Comparison of ENCODE assay signal across 11 cellular contexts in genomic region chr2:20179755-20180594, GRCh38. TPM values are rescaled to one million over a fixed set of nuclear protein-coding genes. Genes with fewer than 3 reads are reported as not detected.
DNase-seq lines count a peak whose midpoint lies in the region; ATAC-seq lines count a peak whose summit lies in the region.
"Had no signal": no experiment of that assay in that cellular context is flagged by ENCODE, and none has a peak within 500 bp of the region (broad histone marks: within the 10 kb centered on the region; RNA-seq: fewer than 3 reads in every experiment).

No MANE protein-coding gene starts in this region.

- H3K4ac ChIP-seq in neuronal stem cell (ENCODE audit: low read length), result no peak overlapping the region

- peak overlapping the region; percentile 50 for H3K14ac ChIP-seq in neuronal stem cell (ENCODE audit: low read length)

- H2BK15ac ChIP-seq in neuronal stem cell (ENCODE audit: low read length), result peak overlapping the region; percentile 47

- H2AK5ac ChIP-seq in neuronal stem cell (ENCODE audit: low read depth, low read length), result peak overlapping the region; percentile 56

- WGBS in neuronal stem cell (ENCODE audit: extremely low coverage in 2 of 2, insufficient read length in 2 of 2, insufficient replicate concordance in 1 of 2), 2 donors, result no CpG with 5 or more reads among the region's 25 CpGs

- peak overlapping the region; percentile 18 for H3K23ac ChIP-seq in neuronal stem cell (ENCODE audit: low read depth, low read length, poor library complexity)

- H3K4me2 ChIP-seq in neuronal stem cell (ENCODE audit: insufficient read depth, low read length, poor library complexity, severe bottlenecking), result no peak overlapping the region

- H3K79me1 ChIP-seq in neuronal stem cell (ENCODE audit: low read depth, low read length), result no peaks in the 10 kb centered on the region

- H3K27ac ChIP-seq in neuronal stem cell (replicated peaks; ENCODE audit: low read length), result no peak overlapping the region

- H2AFZ ChIP-seq in neuronal stem cell (ENCODE audit: low read length), result no peak overlapping the region

- DNase-seq in Daoy (ENCODE audit: low read depth) (peak; percentile 31), NCI-H526 treated with DMSO at 0.1 percent for 48 hours (lab: John Stamatoyannopoulos, UW) (peak; percentile 19), neuronal stem cell (ENCODE audit: low spot score) (no peak), GM19240 (ENCODE audit: insufficient read length, low spot score) (no peak)
- DNase-seq in activated CD4-positive, alpha-beta T cell treated with anti-CD3 and anti-CD28 coated beads for 4 hours, result no peak
- DNase-seq: activated CD4-positive, alpha-beta T cell treated with anti-CD3 and anti-CD28 coated beads for 36 hours; hippocampal formation had no signal

- H3K4me1 ChIP-seq in neuronal stem cell (ENCODE audit: control insufficient read depth in 2 of 2, insufficient read depth in 1 of 2, low read depth in 1 of 2, low read length in 2 of 2), result peaks cover 0 to 8% of the 10 kb centered on the region in 2 donors

- no peaks in the 10 kb centered on the region for H3K36me3 ChIP-seq in neuronal stem cell (replicated peaks in 1 of 2; ENCODE audit: control insufficient read depth in 2 of 2, insufficient read depth in 2 of 2, low read length in 2 of 2)

- peaks cover 0 to 44% (median 0%) of the 10 kb centered on the region in 3 experiments for H3K27me3 ChIP-seq in neuronal stem cell (ENCODE audit: control insufficient read depth in 3 of 3, insufficient read depth in 3 of 3, low read depth in 1 of 3, low read length in 3 of 3)

- H2BK12ac ChIP-seq in neuronal stem cell (ENCODE audit: low read length), result peak overlapping the region; percentile 77

- H3K4me3 ChIP-seq in neuronal stem cell (ENCODE audit: low read length in 2 of 2), result no peak overlapping the region

- H3K18ac ChIP-seq in neuronal stem cell (ENCODE audit: low read length), result peak overlapping the region; percentile 83

- peak overlapping the region; percentile 56 for H2BK120ac ChIP-seq in neuronal stem cell (ENCODE audit: low read depth, low read length)

- ATAC-seq in esophagus mucosa (peak; percentile 93), GM19023 (IDR thresholded peaks at IDR 0.05; ENCODE audit: unreplicated experiment) (no peak), HG03196 (IDR thresholded peaks at IDR 0.05; ENCODE audit: unreplicated experiment) (no peak)
- ATAC-seq: activated CD4-positive, alpha-beta T cell treated with anti-CD3 and anti-CD28 coated beads for 36 hours; activated naive CD4-positive, alpha-beta T cell treated with anti-CD3 and anti-CD28 coated beads, Interleukin-2, amount 50 U/mL, for 72 hours had no signal

- H3K9ac ChIP-seq in neuronal stem cell (ENCODE audit: low read depth, low read length, poor library complexity), result peak overlapping the region; percentile 54

- no peaks in the 10 kb centered on the region for H3K9me3 ChIP-seq in neuronal stem cell (replicated peaks in 1 of 2; ENCODE audit: control insufficient read depth in 2 of 2, insufficient read depth in 1 of 2, low read depth in 1 of 2, low read length in 2 of 2)

- peak overlapping the region; percentile 83 for H4K8ac ChIP-seq in neuronal stem cell (ENCODE audit: low read depth, low read length)

- no peak overlapping the region for H2BK5ac ChIP-seq in neuronal stem cell (ENCODE audit: low read length)

- no peak overlapping the region for H4K91ac ChIP-seq in neuronal stem cell (ENCODE audit: low read depth, low read length, poor library complexity)

RNA-seq across cellular contexts. Expression of gene SDC1, which starts 45.0 kb away (rescaled TPM):
- 75.2 and 84.6 TPM in 2 replicates for total RNA-seq in Daoy (2014; rRNA removed; shearing (Covaris generic))
- 477 TPM for total RNA-seq in esophagus mucosa
- polyA plus RNA-seq in neuronal stem cell (2013, experiment 1 of 2), result 45.3 TPM
- 48.1 TPM for polyA plus RNA-seq in neuronal stem cell (2013, experiment 2 of 2)

Comparison
In these comparisons a context has a peak if more than half of its experiments do, and no peak if none do; other contexts are left out.
1. DNase-seq: peak in Daoy (single experiment) and NCI-H526 treated with DMSO at 0.1 percent for 48 hours (single experiment); none in neuronal stem cell (single experiment), GM19240 (single experiment) and activated CD4-positive, alpha-beta T cell treated with anti-CD3 and anti-CD28 coated beads for 4 hours (0 of 2).